Comparison of ENCODE assay signal across 22 cellular contexts in genomic region chr7:37394158-37394557, GRCh38. TPM values are rescaled to one million over a fixed set of nuclear protein-coding genes. Genes with fewer than 3 reads are reported as not detected.
A peak's percentile ranks its signal among the peaks of the same experiment; 100 is the strongest.
DNase-seq lines count a peak whose midpoint lies in the region; ATAC-seq, FAIRE-seq and TF ChIP-seq lines count a peak whose summit lies in the region.
"Had no signal": no experiment of that assay in that cellular context is flagged by ENCODE, and none has a peak within 500 bp of the region (broad histone marks: within the 10 kb centered on the region; RNA-seq: fewer than 3 reads in every experiment).

No MANE protein-coding gene starts in this region.

- no peaks in the 10 kb centered on the region for H3K27me3 Mint-ChIP-seq in endodermal cell (ENCODE audit: insufficient read depth)

- peak overlapping the region; percentile 36 for H3K27ac Mint-ChIP-seq in endodermal cell

- intact Hi-C loops in right lobe of liver (cut with DNase I): no loop called here

- H3K36me3 Mint-ChIP-seq in endodermal cell (ENCODE audit: low read depth): no peaks in the 10 kb centered on the region

- no peak overlapping the region for H3K4me3 Mint-ChIP-seq in endodermal cell

- TF ChIP-seq CTCF in endodermal cell (conservative IDR thresholded peaks at IDR 0.05) (no peak), right lobe of liver (IDR thresholded peaks at IDR 0.05) (no peak), GM13976 (IDR thresholded peaks at IDR 0.05; ENCODE audit: borderline replicate concordance, control extremely low read depth, extremely low read depth, insufficient read depth, missing control alignments) (no peak)

- H3K36me3 ChIP-seq in endodermal cell (ENCODE audit: control insufficient read depth, insufficient read depth, low read length): peaks cover 3% of the 10 kb centered on the region
- no peaks in the 10 kb centered on the region for H3K36me3 ChIP-seq in right lobe of liver
- H3K36me3 ChIP-seq: gastroesophageal sphincter, Peyer's patch had no signal

- H3K4me1 ChIP-seq in endodermal cell (ENCODE audit: control insufficient read depth, insufficient read depth, low read length) (peaks cover 51% of the 10 kb centered on the region), right lobe of liver (peaks cover 0 to 19% (median 3%) of the 10 kb centered on the region in 4 donors)
- H3K4me1 ChIP-seq: body of pancreas, Caco-2 had no signal

- H3K9ac ChIP-seq in endodermal cell (ENCODE audit: extremely low read depth, low read length, poor library complexity, severe bottlenecking): no peak overlapping the region

- H3K4me3 ChIP-seq in endodermal cell (ENCODE audit: low read length): peak overlapping the region; percentile 23
- H3K4me3 ChIP-seq in right lobe of liver: no peak overlapping the region
- H3K4me3 ChIP-seq: body of pancreas, gastroesophageal sphincter, Peyer's patch had no signal

- H3K27ac ChIP-seq in endodermal cell (ENCODE audit: low read depth, low read length) (no peak overlapping the region), right lobe of liver (no peak overlapping the region)
- H3K27ac ChIP-seq: body of pancreas, gastroesophageal sphincter, Peyer's patch had no signal

- 32 to 60% methylated on average over 2 of the region's 2 CpGs for WGBS in endodermal cell (ENCODE audit: insufficient coverage in 1 of 2, insufficient read length in 1 of 2), 2 experiments
- WGBS in right lobe of liver (ENCODE audit: insufficient coverage, low coverage, low lambda C conversion rate, missing lambda C conversion rate): 67% methylated on average over 2 of the region's 2 CpGs

- peak; percentile 26 for FAIRE-seq in GM12891 (lab: Jason Lieb, UNC)

- peaks cover 79% of the 10 kb centered on the region for H3K4me1 Mint-ChIP-seq in endodermal cell

- DNase-seq in GM12891 (ENCODE audit: insufficient read length, low spot score) (no peak), endodermal cell (peak; percentile 58), right lobe of liver (no peak), hypothalamus (lab: John Stamatoyannopoulos, UW) (no peak), GM13976 (ENCODE audit: low spot score) (no peak)
- DNase-seq in activated CD8-positive, alpha-beta memory T cell treated with anti-CD3 and anti-CD28 coated beads for 24 hours: no peak
- DNase-seq: activated CD8-positive, alpha-beta memory T cell treated with anti-CD3 and anti-CD28 coated beads, Interleukin-2, amount 50 U/mL, for 4 hours; activated naive CD4-positive, alpha-beta T cell treated with anti-CD3 and anti-CD28 coated beads, Interleukin-2, amount 50 U/mL, for 16 hours; body of pancreas; Caco-2; cortex of kidney; EL; left ventricle myocardium superior; NCI-H1436 treated with DMSO at 0.1 percent for 48 hours; Peyer's patch; stimulated activated CD4-positive, alpha-beta T cell treated with anti-CD3 and anti-CD28 coated beads, Interleukin-2, amount 100 ng/mL, for 24 hours had no signal

- H3K27me3 ChIP-seq in endodermal cell (ENCODE audit: control insufficient read depth, insufficient read depth, low read length, poor library complexity, severe bottlenecking) (no peaks in the 10 kb centered on the region), right lobe of liver (no peaks in the 10 kb centered on the region)
- H3K27me3 ChIP-seq: body of pancreas, gastroesophageal sphincter, Peyer's patch had no signal

- H3K9me3 ChIP-seq in endodermal cell (ENCODE audit: control insufficient read depth, low read length): no peaks in the 10 kb centered on the region
- H3K9me3 ChIP-seq in right lobe of liver: no peaks in the 10 kb centered on the region
- H3K9me3 ChIP-seq: body of pancreas, Caco-2, gastroesophageal sphincter, Peyer's patch had no signal

- TF ChIP-seq POLR2A in GM12891 (IDR thresholded peaks at IDR 0.05; ENCODE audit: low read depth, low read length) (no peak), right lobe of liver (IDR thresholded peaks at IDR 0.05) (no peak)

- in situ Hi-C loops in GM13976 (cut with MboI; ENCODE audit: low sequenced_read_pairs, unreplicated experiment): no loop called here

- ATAC-seq in GM21447 (IDR thresholded peaks at IDR 0.05; ENCODE audit: unreplicated experiment): peak; percentile 54
- peak; percentile 72 for ATAC-seq in HG03066 (IDR thresholded peaks at IDR 0.05; ENCODE audit: low read depth, unreplicated experiment)
- no peak for ATAC-seq in right lobe of liver
- ATAC-seq: body of pancreas, gastroesophageal sphincter, left ventricle myocardium superior, SK-N-SH treated with all-trans-retinoic acid at 6 μM for 48 hours had no signal

- H3K9me3 Mint-ChIP-seq in endodermal cell: no peaks in the 10 kb centered on the region

TF ChIP-seq in GM12891, 5 proteins besides CTCF, POLR2A, EP300 and RAD21:
- TF ChIP-seq TAF1 (IDR thresholded peaks at IDR 0.05; ENCODE audit: low read depth, low read length): no peak
- TF ChIP-seq PAX5 (IDR thresholded peaks at IDR 0.05; ENCODE audit: insufficient read depth, low read length, severe bottlenecking): no peak
- TF ChIP-seq POLR2AphosphoS5 (IDR thresholded peaks at IDR 0.05; ENCODE audit: low read depth, low read length): no peak
- TF ChIP-seq POU2F2 (IDR thresholded peaks at IDR 0.05; ENCODE audit: low read depth, low read length): no peak
- no peak for TF ChIP-seq SPI1 (IDR thresholded peaks at IDR 0.05; ENCODE audit: low read depth, low read length)

RNA-seq across cellular contexts. Expression of gene ELMO1, which starts 54.5 kb away (rescaled TPM):
- polyA plus RNA-seq in GM12891 (2012; ENCODE audit: low read depth, missing spikeins): 70.4 TPM
- total RNA-seq in endodermal cell (100 to 1,000 TPM; 120 to 131 TPM), right lobe of liver (10 to 100 TPM; 18.4 to 55.4 (median 25.1) TPM)
- 16.6 TPM for polyA plus RNA-seq in endodermal cell (2013, experiment 1 of 2)
- polyA plus RNA-seq in endodermal cell (2013, experiment 2 of 2): 21.5 TPM
- total RNA-seq: LHCN-M2, osteocyte had no signal

Comparison
In these comparisons a context has a peak if more than half of its experiments do, and no peak if none do; other contexts are left out.
1. ATAC-seq: peak in GM21447 (single experiment) and HG03066 (single experiment); none in right lobe of liver (0 of 4).